In genomic region chr4:172220679-172221078, GRCh38 we compare ENCODE assay signal across 32 cellular contexts.
"Had no signal": no experiment of that assay in that cellular context is flagged by ENCODE, and none has a peak within 500 bp of the region (broad histone marks: within the 10 kb centered on the region; RNA-seq: fewer than 3 reads in every experiment).

No MANE protein-coding gene starts in this region.

- H3K9me3 ChIP-seq: adrenal gland, body of pancreas, breast epithelium had no signal

- H3K4me1 ChIP-seq: adrenal gland, body of pancreas, breast epithelium had no signal

- H3K27ac ChIP-seq: adrenal gland, body of pancreas, brain microvascular endothelial cell, breast epithelium, VCaP had no signal

- H3K27me3 ChIP-seq: adrenal gland, body of pancreas, brain microvascular endothelial cell, breast epithelium had no signal

- DNase-seq: activated CD4-positive, alpha-beta memory T cell treated with anti-CD3 and anti-CD28 coated beads for 36 hours; activated CD4-positive, alpha-beta T cell treated with anti-CD3 and anti-CD28 coated beads for 1 hour; activated CD4-positive, alpha-beta T cell treated with anti-CD3 and anti-CD28 coated beads for 36 hours; activated CD4-positive, alpha-beta T cell treated with anti-CD3 and anti-CD28 coated beads, Interleukin-2, amount 10 ng/mL, durations not matched to agents 24 days and 14 days; activated CD4-positive, alpha-beta T cell treated with anti-CD3 and anti-CD28 coated beads, Interleukin-2, amount 50 U/mL, for 1 hour; activated CD4-positive, alpha-beta T cell treated with anti-CD3 and anti-CD28 coated beads, Interleukin-2, amount 50 U/mL, for 4 hours; activated CD4-positive, CD25-positive, alpha-beta regulatory T cell; activated CD8-positive, alpha-beta memory T cell treated with anti-CD3 and anti-CD28 coated beads, Interleukin-2, amount 50 U/mL, for 4 hours; activated CD8-positive, alpha-beta T cell treated with anti-CD3 and anti-CD28 coated beads for 36 hours; activated effector memory CD4-positive, alpha-beta T cell treated with anti-CD3 and anti-CD28 coated beads, Interleukin-2, amount 50 U/mL, for 16 hours; activated gamma-delta T cell treated with Interleukin-2 at 50 U/mL for 16 hours; activated naive CD4-positive, alpha-beta T cell; activated naive CD4-positive, alpha-beta T cell treated with anti-CD3 and anti-CD28 coated beads for 36 hours; activated naive CD4-positive, alpha-beta T cell treated with anti-CD3 and anti-CD28 coated beads, Interleukin-2, amount 50 U/mL, for 16 hours; activated naive CD8-positive, alpha-beta T cell treated with anti-CD3 and anti-CD28 coated beads for 36 hours; activated T-cell treated with anti-CD3 and anti-CD28 coated beads for 4 hours; activated T-cell treated with anti-CD3 and anti-CD28 coated beads, Interleukin-2, amount 50 U/mL, for 1 hour; activated T-cell treated with anti-CD3 and anti-CD28 coated beads, Interleukin-2, amount 50 U/mL, for 4 hours; activated T-cell treated with anti-CD3 and anti-CD28 coated beads, Interleukin-2, amount 50 U/mL, for 72 hours; adrenal gland; amniotic stem cell; aorta; body of pancreas; brain microvascular endothelial cell; central memory CD4-positive, alpha-beta T cell; T-helper 1 cell; T-helper 2 cell; T-helper 9 cell had no signal

- FAIRE-seq: astrocyte, TTC549 had no signal

- H3K4me3 ChIP-seq: adrenal gland, body of pancreas, breast epithelium had no signal

- H3K36me3 ChIP-seq: adrenal gland, brain microvascular endothelial cell, breast epithelium had no signal
